Comparison of ENCODE assay signal across 22 cellular contexts in the genomic region with DNA sequence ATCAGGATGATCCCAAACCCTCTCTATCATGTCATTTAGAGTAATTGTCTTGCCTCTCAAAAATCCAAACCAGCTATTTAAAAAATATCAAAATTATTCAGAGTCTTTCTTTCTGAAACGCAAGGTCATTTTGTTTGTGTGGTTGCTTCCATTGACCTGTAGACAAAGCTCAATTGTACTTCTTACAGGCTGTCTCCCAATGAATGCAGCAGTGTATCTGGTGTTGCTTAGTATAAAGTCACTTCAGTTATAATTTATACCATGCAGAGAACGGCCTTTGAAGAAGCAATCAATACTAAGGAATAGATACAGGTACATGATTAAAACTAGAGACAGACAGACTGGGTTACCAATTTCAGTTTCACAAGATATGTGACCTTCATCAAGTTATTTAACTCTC.
"Had no signal": no experiment of that assay in that cellular context is flagged by ENCODE, and none has a peak within 500 bp of the region (broad histone marks: within the 10 kb centered on the region; RNA-seq: fewer than 3 reads in every experiment).

No MANE protein-coding gene starts in this region.

- DNase-seq: activated CD4-positive, alpha-beta T cell treated with anti-CD3 and anti-CD28 coated beads for 1 hour; activated CD4-positive, alpha-beta T cell treated with anti-CD3 and anti-CD28 coated beads, Interleukin-2, amount 10 ng/mL, durations not matched to agents 7 days and 5 days; activated CD8-positive, alpha-beta T cell treated with anti-CD3 and anti-CD28 coated beads for 36 hours; activated T-cell treated with anti-CD3 and anti-CD28 coated beads, Interleukin-2, amount 50 U/mL, for 4 hours; body of pancreas; cerebellar nuclear complex; endodermal cell; foreskin keratinocyte; glutamatergic neuron; islet precursor cell; left cardiac atrium; left ventricle myocardium superior; naive B cell; right cardiac atrium; stimulated activated CD4-positive, alpha-beta T cell treated with anti-CD3 and anti-CD28 coated beads, Interleukin-15, amount 100 ng/mL, for 24 hours; stimulated activated CD4-positive, alpha-beta T cell treated with anti-CD3 and anti-CD28 coated beads, Interleukin-2, amount 100 ng/mL, for 24 hours; stimulated activated naive CD4-positive, alpha-beta T cell; T-helper 2 cell; uterus had no signal

- H3K36me3 ChIP-seq: esophagus muscularis mucosa, uterus had no signal

- H3K9me3 ChIP-seq: body of pancreas, esophagus muscularis mucosa, uterus had no signal

- H3K4me3 ChIP-seq: body of pancreas, coronary artery, esophagus muscularis mucosa, uterus had no signal

- H3K27me3 ChIP-seq: body of pancreas, esophagus muscularis mucosa, foreskin keratinocyte, uterus had no signal

- H3K27ac ChIP-seq: body of pancreas, coronary artery, esophagus muscularis mucosa, foreskin keratinocyte, parathyroid adenoma, uterus had no signal

- H3K4me1 ChIP-seq: foreskin keratinocyte, uterus had no signal
